In genomic region chr6:90701146-90701781, GRCh38 we compare ENCODE assay signal across 8 cellular contexts.
DNase-seq lines count a peak whose midpoint lies in the region; ATAC-seq lines count a peak whose summit lies in the region.

No MANE protein-coding gene starts in this region.

- H3K36me3 Mint-ChIP-seq in activated naive CD4-positive, alpha-beta T cell treated with anti-CD3 and anti-CD28 coated beads for 36 hours (ENCODE audit: low read depth) = no peaks in the 10 kb centered on the region

- peak; percentile 74 for ATAC-seq in HG02938 (IDR thresholded peaks at IDR 0.05; ENCODE audit: unreplicated experiment)
- peak; percentile 19 for ATAC-seq in stimulated activated naive CD8-positive, alpha-beta T cell treated with anti-CD3 and anti-CD28 coated beads, Interleukin-15, Interleukin-2, amounts not matched to agents 100 U/mL and 50 U/mL, for 24 hours

- intact Hi-C loops in activated naive CD4-positive, alpha-beta T cell treated with anti-CD3 and anti-CD28 coated beads for 36 hours (cut with micrococcal nuclease) = no loop called here

- no peak overlapping the region for H3K4me3 Mint-ChIP-seq in activated naive CD4-positive, alpha-beta T cell treated with anti-CD3 and anti-CD28 coated beads for 36 hours

- CTCF ChIA-PET in activated naive CD4-positive, alpha-beta T cell treated with anti-CD3 and anti-CD28 coated beads for 36 hours (lab: Charles Lee) = interaction anchor here (0.6 to 0.8 kb wide), 2 partner anchors 64 to 85 kb away, joined by 3 to 4 read pairs; no protein-coding TSS in a partner anchor

- H3K27ac Mint-ChIP-seq in activated naive CD4-positive, alpha-beta T cell treated with anti-CD3 and anti-CD28 coated beads for 36 hours = no peak overlapping the region

- peak; percentile 37 for DNase-seq in activated naive CD4-positive, alpha-beta T cell treated with anti-CD3 and anti-CD28 coated beads for 36 hours
- no peak for DNase-seq in activated naive CD4-positive, alpha-beta T cell (lab: John Stamatoyannopoulos, UW)
- DNase-seq in NCI-H748 treated with DMSO at 0.1 percent for 48 hours (lab: John Stamatoyannopoulos, UW) (peak; percentile 10), SW 1271 (lab: John Stamatoyannopoulos, UW) (no peak), medulla oblongata (ENCODE audit: extremely low spot score) (no peak)
- DNase-seq in stimulated activated naive CD8-positive, alpha-beta T cell treated with anti-CD3 and anti-CD28 coated beads, Interleukin-15, Interleukin-2, amounts not matched to agents 100 U/mL and 50 U/mL, for 24 hours = no peak
- no peak for DNase-seq in activated CD4-positive, CD25-positive, alpha-beta regulatory T cell treated with anti-CD3 and anti-CD28 coated beads, Interleukin-2, amount 50 U/mL, for 72 hours

- H3K9me3 Mint-ChIP-seq in activated naive CD4-positive, alpha-beta T cell treated with anti-CD3 and anti-CD28 coated beads for 36 hours = no peaks in the 10 kb centered on the region

- peaks cover 10% of the 10 kb centered on the region for H3K4me1 Mint-ChIP-seq in activated naive CD4-positive, alpha-beta T cell treated with anti-CD3 and anti-CD28 coated beads for 36 hours (ENCODE audit: low read depth)

- peaks cover 8% of the 10 kb centered on the region for H3K27me3 Mint-ChIP-seq in activated naive CD4-positive, alpha-beta T cell treated with anti-CD3 and anti-CD28 coated beads for 36 hours (ENCODE audit: low read depth)

Comparison
In these comparisons a context has a peak if more than half of its experiments do, and no peak if none do; other contexts are left out.
1. DNase-seq: peak in activated naive CD4-positive, alpha-beta T cell treated with anti-CD3 and anti-CD28 coated beads for 36 hours (single experiment) and NCI-H748 treated with DMSO at 0.1 percent for 48 hours (single experiment); none in activated naive CD4-positive, alpha-beta T cell (0 of 4), stimulated activated naive CD8-positive, alpha-beta T cell treated with anti-CD3 and anti-CD28 coated beads, Interleukin-15, Interleukin-2, amounts not matched to agents 100 U/mL and 50 U/mL, for 24 hours (single experiment), activated CD4-positive, CD25-positive, alpha-beta regulatory T cell treated with anti-CD3 and anti-CD28 coated beads, Interleukin-2, amount 50 U/mL, for 72 hours (single experiment), SW 1271 (0 of 2) and medulla oblongata (single experiment).